ENCODE assay signal across 1 cellular context in genomic region chr19:48872182-48872883, GRCh38.
A peak's percentile ranks its signal among the peaks of the same experiment; 100 is the strongest.
TF ChIP-seq lines count a peak whose summit lies in the region.

TSS of gene PPP1R15A (plus strand) at chr19:48872421. CDS start at chr19:48873234, 813 bp downstream.

TF ChIP-seq in HepG2, 621 proteins besides CTCF, POLR2A, EP300 and RAD21 (continued from another document and continues in another):
- peak; percentile 81 for TF ChIP-seq HDAC1 (CRISPR knock-in tag; IDR thresholded peaks at IDR 0.05)
- TF ChIP-seq ZSCAN31 (CRISPR knock-in tag; IDR thresholded peaks at IDR 0.05; ENCODE audit: low read depth): no peak
- TF ChIP-seq ZNF616 (CRISPR knock-in tag; IDR thresholded peaks at IDR 0.05; ENCODE audit: low read depth): no peak
- TF ChIP-seq HMGXB4 (CRISPR knock-in tag; IDR thresholded peaks at IDR 0.05; ENCODE audit: borderline replicate concordance in 1 of 2, low read depth in 1 of 2): no peak; a peak in 1 of 4 replicates
- no peak for TF ChIP-seq LBX2 (CRISPR knock-in tag; IDR thresholded peaks at IDR 0.05; ENCODE audit: borderline replicate concordance)
- no peak for TF ChIP-seq ZNF24 (IDR thresholded peaks at IDR 0.05)
- TF ChIP-seq, protein P1, sequence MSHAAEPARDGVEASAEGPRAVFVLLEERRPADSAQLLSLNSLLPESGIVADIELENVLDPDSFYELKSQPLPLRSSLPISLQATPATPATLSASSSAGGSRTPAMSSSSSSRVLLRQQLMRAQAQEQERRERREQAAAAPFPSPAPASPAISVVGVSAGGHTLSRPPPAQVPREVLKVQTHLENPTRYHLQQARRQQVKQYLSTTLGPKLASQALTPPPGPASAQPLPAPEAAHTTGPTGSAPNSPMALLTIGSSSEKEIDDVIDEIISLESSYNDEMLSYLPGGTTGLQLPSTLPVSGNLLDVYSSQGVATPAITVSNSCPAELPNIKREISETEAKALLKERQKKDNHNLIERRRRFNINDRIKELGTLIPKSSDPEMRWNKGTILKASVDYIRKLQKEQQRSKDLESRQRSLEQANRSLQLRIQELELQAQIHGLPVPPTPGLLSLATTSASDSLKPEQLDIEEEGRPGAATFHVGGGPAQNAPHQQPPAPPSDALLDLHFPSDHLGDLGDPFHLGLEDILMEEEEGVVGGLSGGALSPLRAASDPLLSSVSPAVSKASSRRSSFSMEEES (CRISPR knock-in tag; IDR thresholded peaks at IDR 0.05): peak; percentile 75
- TF ChIP-seq ZNF607 (CRISPR knock-in tag; IDR thresholded peaks at IDR 0.05; ENCODE audit: borderline replicate concordance): peak; percentile 89; the same call in 1 of the 2 replicates
- TF ChIP-seq CSRNP2 (CRISPR knock-in tag; conservative IDR thresholded peaks at IDR 0.05; ENCODE audit: low read depth): no peak
- TF ChIP-seq ZBTB10 (CRISPR knock-in tag; IDR thresholded peaks at IDR 0.05; ENCODE audit: borderline replicate concordance): no peak
- TF ChIP-seq SRY (CRISPR knock-in tag; IDR thresholded peaks at IDR 0.05): peak; percentile 85; the same call in 1 of the 2 replicates
- 0 out of 2 replicates have a peak, but pooled peaks have one; percentile 57 for TF ChIP-seq ZNF790 (CRISPR knock-in tag; IDR thresholded peaks at IDR 0.05; ENCODE audit: borderline replicate concordance)
- peak; percentile 77; the same call in 1 of the 2 replicates for TF ChIP-seq RFXANK (CRISPR knock-in tag; IDR thresholded peaks at IDR 0.05)
- TF ChIP-seq KDM5B (CRISPR knock-in tag; IDR thresholded peaks at IDR 0.05; ENCODE audit: borderline replicate concordance): peak; percentile 76; the same call in 1 of the 2 replicates
- no peak for TF ChIP-seq GLMP (CRISPR knock-in tag; IDR thresholded peaks at IDR 0.05; ENCODE audit: borderline replicate concordance)
- TF ChIP-seq, protein P2, sequence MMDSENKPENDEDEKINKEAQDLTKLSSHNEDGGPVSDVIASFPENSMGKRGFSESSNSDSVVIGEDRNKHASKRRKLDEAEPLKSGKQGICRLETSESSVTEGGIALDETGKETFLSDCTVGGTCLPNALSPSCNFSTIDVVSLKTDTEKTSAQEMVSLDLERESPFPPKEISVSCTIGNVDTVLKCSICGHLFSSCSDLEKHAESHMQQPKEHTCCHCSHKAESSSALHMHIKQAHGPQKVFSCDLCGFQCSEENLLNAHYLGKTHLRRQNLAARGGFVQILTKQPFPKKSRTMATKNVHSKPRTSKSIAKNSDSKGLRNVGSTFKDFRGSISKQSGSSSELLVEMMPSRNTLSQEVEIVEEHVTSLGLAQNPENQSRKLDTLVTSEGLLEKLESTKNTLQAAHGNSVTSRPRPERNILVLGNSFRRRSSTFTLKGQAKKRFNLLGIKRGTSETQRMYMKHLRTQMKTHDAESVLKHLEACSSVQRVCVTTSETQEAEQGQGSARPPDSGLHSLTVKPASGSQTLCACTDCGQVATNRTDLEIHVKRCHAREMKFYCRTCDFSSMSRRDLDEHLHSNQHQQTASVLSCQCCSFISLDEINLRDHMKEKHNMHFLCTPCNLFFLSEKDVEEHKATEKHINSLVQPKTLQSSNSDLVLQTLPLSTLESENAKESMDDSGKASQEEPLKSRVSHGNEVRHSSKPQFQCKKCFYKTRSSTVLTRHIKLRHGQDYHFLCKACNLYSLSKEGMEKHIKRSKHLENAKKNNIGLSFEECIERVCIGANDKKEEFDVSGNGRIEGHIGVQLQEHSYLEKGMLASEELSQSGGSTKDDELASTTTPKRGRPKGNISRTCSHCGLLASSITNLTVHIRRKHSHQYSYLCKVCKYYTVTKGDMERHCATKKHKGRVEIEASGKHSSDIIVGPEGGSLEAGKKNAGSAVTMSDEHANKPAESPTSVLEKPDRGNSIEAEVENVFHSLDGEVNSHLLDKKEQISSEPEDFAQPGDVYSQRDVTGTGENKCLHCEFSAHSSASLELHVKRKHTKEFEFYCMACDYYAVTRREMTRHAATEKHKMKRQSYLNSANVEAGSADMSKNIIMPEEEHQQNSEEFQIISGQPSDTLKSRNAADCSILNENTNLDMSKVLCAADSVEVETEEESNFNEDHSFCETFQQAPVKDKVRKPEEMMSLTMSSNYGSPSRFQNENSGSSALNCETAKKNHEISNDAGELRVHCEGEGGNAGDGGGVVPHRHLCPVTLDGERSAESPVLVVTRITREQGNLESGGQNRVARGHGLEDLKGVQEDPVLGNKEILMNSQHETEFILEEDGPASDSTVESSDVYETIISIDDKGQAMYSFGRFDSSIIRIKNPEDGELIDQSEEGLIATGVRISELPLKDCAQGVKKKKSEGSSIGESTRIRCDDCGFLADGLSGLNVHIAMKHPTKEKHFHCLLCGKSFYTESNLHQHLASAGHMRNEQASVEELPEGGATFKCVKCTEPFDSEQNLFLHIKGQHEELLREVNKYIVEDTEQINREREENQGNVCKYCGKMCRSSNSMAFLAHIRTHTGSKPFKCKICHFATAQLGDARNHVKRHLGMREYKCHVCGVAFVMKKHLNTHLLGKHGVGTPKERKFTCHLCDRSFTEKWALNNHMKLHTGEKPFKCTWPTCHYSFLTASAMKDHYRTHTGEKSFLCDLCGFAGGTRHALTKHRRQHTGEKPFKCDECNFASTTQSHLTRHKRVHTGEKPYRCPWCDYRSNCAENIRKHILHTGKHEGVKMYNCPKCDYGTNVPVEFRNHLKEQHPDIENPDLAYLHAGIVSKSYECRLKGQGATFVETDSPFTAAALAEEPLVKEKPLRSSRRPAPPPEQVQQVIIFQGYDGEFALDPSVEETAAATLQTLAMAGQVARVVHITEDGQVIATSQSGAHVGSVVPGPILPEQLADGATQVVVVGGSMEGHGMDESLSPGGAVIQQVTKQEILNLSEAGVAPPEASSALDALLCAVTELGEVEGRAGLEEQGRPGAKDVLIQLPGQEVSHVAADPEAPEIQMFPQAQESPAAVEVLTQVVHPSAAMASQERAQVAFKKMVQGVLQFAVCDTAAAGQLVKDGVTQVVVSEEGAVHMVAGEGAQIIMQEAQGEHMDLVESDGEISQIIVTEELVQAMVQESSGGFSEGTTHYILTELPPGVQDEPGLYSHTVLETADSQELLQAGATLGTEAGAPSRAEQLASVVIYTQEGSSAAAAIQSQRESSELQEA (CRISPR knock-in tag; IDR thresholded peaks at IDR 0.05; ENCODE audit: not compliant biosample characterization): peak; percentile 79
- peak; percentile 73 for TF ChIP-seq PHF8 (CRISPR knock-in tag; IDR thresholded peaks at IDR 0.05)
- TF ChIP-seq DNMT1 (CRISPR knock-in tag; IDR thresholded peaks at IDR 0.05): no peak
- no peak for TF ChIP-seq RORA (CRISPR knock-in tag; IDR thresholded peaks at IDR 0.05)
- TF ChIP-seq ARNT (IDR thresholded peaks at IDR 0.05): no peak
- TF ChIP-seq ZNF614 (CRISPR knock-in tag; IDR thresholded peaks at IDR 0.05; ENCODE audit: borderline replicate concordance): peak; percentile 79; the same call in 1 of the 2 replicates
- TF ChIP-seq, protein P3, sequence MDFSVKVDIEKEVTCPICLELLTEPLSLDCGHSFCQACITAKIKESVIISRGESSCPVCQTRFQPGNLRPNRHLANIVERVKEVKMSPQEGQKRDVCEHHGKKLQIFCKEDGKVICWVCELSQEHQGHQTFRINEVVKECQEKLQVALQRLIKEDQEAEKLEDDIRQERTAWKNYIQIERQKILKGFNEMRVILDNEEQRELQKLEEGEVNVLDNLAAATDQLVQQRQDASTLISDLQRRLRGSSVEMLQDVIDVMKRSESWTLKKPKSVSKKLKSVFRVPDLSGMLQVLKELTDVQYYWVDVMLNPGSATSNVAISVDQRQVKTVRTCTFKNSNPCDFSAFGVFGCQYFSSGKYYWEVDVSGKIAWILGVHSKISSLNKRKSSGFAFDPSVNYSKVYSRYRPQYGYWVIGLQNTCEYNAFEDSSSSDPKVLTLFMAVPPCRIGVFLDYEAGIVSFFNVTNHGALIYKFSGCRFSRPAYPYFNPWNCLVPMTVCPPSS (IDR thresholded peaks at IDR 0.05): no peak
- no peak for TF ChIP-seq ZNF260 (CRISPR knock-in tag; IDR thresholded peaks at IDR 0.05; ENCODE audit: borderline replicate concordance, low read depth)
- no peak for TF ChIP-seq TMF1 (CRISPR knock-in tag; IDR thresholded peaks at IDR 0.05; ENCODE audit: low read depth)
- no peak for TF ChIP-seq TOPORS (CRISPR knock-in tag; IDR thresholded peaks at IDR 0.05)
- no peak for TF ChIP-seq ZNF570 (CRISPR knock-in tag; IDR thresholded peaks at IDR 0.05; ENCODE audit: borderline replicate concordance)
